ENCODE assay signal across 8 cellular contexts in genomic region chr17:81386646-81387234, GRCh38.
DNase-seq lines count a peak whose midpoint lies in the region; ATAC-seq and TF ChIP-seq lines count a peak whose summit lies in the region.

No MANE protein-coding gene starts in this region.

- H3K9me3 ChIP-seq in SK-N-MC (ENCODE audit: low read depth, low read length), result no peaks in the 10 kb centered on the region
- no peaks in the 10 kb centered on the region for H3K9me3 ChIP-seq in neuron (ENCODE audit: low read length)

- peak overlapping the region; percentile 33 for H3K4me3 ChIP-seq in GM12875 (ENCODE audit: low read depth, low read length)
- H3K4me3 ChIP-seq in SK-N-MC, result peak overlapping the region; percentile 87
- H3K4me3 ChIP-seq in fibroblast of pulmonary artery (replicated peaks; ENCODE audit: low read depth, low read length), result peak overlapping the region; percentile 66
- H3K4me3 ChIP-seq in neuron (ENCODE audit: low read length), result peak overlapping the region; percentile 51

- H3K9ac ChIP-seq in SK-N-MC (ENCODE audit: insufficient read length), result peak overlapping the region; percentile 90

- H3K27me3 ChIP-seq in neuron (ENCODE audit: insufficient read depth, low read length), result no peaks in the 10 kb centered on the region

- peak overlapping the region; percentile 95 for H3K27ac ChIP-seq in SK-N-MC

- H3K36me3 ChIP-seq in SK-N-MC (ENCODE audit: insufficient read depth, low read length) (no peaks in the 10 kb centered on the region), neuron (ENCODE audit: insufficient read depth, low read length) (peaks cover 4% of the 10 kb centered on the region)

- no peak for ATAC-seq in GM19467 (IDR thresholded peaks at IDR 0.05; ENCODE audit: unreplicated experiment)
- no peak for ATAC-seq in HG03108 (IDR thresholded peaks at IDR 0.05; ENCODE audit: unreplicated experiment)
- no peak for ATAC-seq in GM21737 (IDR thresholded peaks at IDR 0.05; ENCODE audit: unreplicated experiment)
- ATAC-seq in GM18498 (IDR thresholded peaks at IDR 0.05; ENCODE audit: unreplicated experiment), result no peak

- no peak overlapping the region for H2AFZ ChIP-seq in neuron (ENCODE audit: low read depth, low read length)

- peaks cover 58% of the 10 kb centered on the region for H3K4me1 ChIP-seq in neuron (ENCODE audit: insufficient read depth, low read length)

- DNase-seq in SK-N-MC (ENCODE audit: low read depth, low spot score), result no peak
- DNase-seq in fibroblast of pulmonary artery (ENCODE audit: low read depth), result no peak

- no peak for TF ChIP-seq CTCF in GM12875 (IDR thresholded peaks at IDR 0.05; ENCODE audit: borderline replicate concordance, insufficient read depth, low read depth, low read length)
- TF ChIP-seq CTCF in fibroblast of pulmonary artery (IDR thresholded peaks at IDR 0.05; ENCODE audit: low read length, missing control alignments), result no peak

Comparison
In these comparisons a context has a peak if more than half of its experiments do, and no peak if none do; other contexts are left out.
1. H3K4me3 ChIP-seq: peak in every context shown above with its lines; median percentile 87 in SK-N-MC; 66 in fibroblast of pulmonary artery; 51 in neuron; 33 in GM12875.